14 cellular contexts compared by ENCODE assay signal in genomic region chr9:137256839-137257238, GRCh38. TPM values are rescaled to one million over a fixed set of nuclear protein-coding genes. Genes with fewer than 3 reads are reported as not detected.
DNase-seq lines count a peak whose midpoint lies in the region; ATAC-seq, FAIRE-seq and TF ChIP-seq lines count a peak whose summit lies in the region.
"Had no signal": no experiment of that assay in that cellular context is flagged by ENCODE, and none has a peak within 500 bp of the region (broad histone marks: within the 10 kb centered on the region; RNA-seq: fewer than 3 reads in every experiment).

No MANE protein-coding gene starts in this region.

- no peak overlapping the region for H2AFZ ChIP-seq in K562 (ENCODE audit: low read depth, low read length)

- TF ChIP-seq CTCF in NB4 (IDR thresholded peaks at IDR 0.05; ENCODE audit: low read depth, low read length) = no peak
- no peak for TF ChIP-seq CTCF in K562 (IDR thresholded peaks at IDR 0.05 in 2 of 3, conservative IDR thresholded peaks at IDR 0.05 in 1 of 3; ENCODE audit: insufficient read depth in 2 of 3, low read depth in 1 of 3, low read length in 3 of 3)
- TF ChIP-seq CTCF in nephron progenitor cell (IDR thresholded peaks at IDR 0.05) = no peak
- no peak for TF ChIP-seq CTCF in gastroesophageal sphincter (IDR thresholded peaks at IDR 0.05)

- peaks cover 18% of the 10 kb centered on the region for H3K4me1 ChIP-seq in CD8-positive, alpha-beta memory T cell (ENCODE audit: insufficient read depth, low read length)
- H3K4me1 ChIP-seq in K562 (replicated peaks in 1 of 2; ENCODE audit: control insufficient read depth in 2 of 2, insufficient read depth in 2 of 2, low read length in 2 of 2) (peaks cover 13 to 51% of the 10 kb centered on the region in 2 experiments), gastroesophageal sphincter (peaks cover 0 to 33% (median 19%) of the 10 kb centered on the region in 3 donors)

- H3K4me3 Mint-ChIP-seq in CD8-positive, alpha-beta memory T cell = peak overlapping the region; percentile 86 to 93 (median 88)
- H3K4me3 Mint-ChIP-seq in nephron progenitor cell = peak overlapping the region; percentile 85

- no peak for TF ChIP-seq RAD21 in K562 (CRISPR knock-in tag; conservative IDR thresholded peaks at IDR 0.05 in 1 of 2, IDR thresholded peaks at IDR 0.05 in 1 of 2)

- peaks cover 0 to 33% (median 2%) of the 10 kb centered on the region in 3 donors for H3K36me3 Mint-ChIP-seq in CD8-positive, alpha-beta memory T cell
- H3K36me3 Mint-ChIP-seq in nephron progenitor cell (ENCODE audit: low read depth) = peaks cover 23% of the 10 kb centered on the region

- peaks cover 39% of the 10 kb centered on the region for H3K79me2 ChIP-seq in K562 (ENCODE audit: control insufficient read depth, insufficient read depth, low read length)

- intact Hi-C loops in K562 (cut with micrococcal nuclease) = no loop called here

- 97% methylated on average over 10 of the region's 14 CpGs for WGBS in K562 (ENCODE audit: insufficient coverage, low coverage, missing lambda C conversion rate)
- 79% methylated on average over 6 of the region's 14 CpGs; no CpG with 5 or more reads in 1 of the 2 donors for WGBS in gastroesophageal sphincter (ENCODE audit: low coverage in 1 of 2), 2 donors

- POLR2A ChIA-PET in CD8-positive, alpha-beta memory T cell (lab: Charles Lee) = interaction anchor here (5.4 kb wide), 1 partner anchor 15 kb away, joined by 83 read pairs; the partner anchor contains the start of gene TUBB4B
- POLR2A ChIA-PET in K562 (lab: Yijun Ruan, JAX) = interaction anchor here (0.7 to 8.3 kb wide), 3 partner anchors 10 to 16 kb away, joined by 3 to 221 read pairs (median 4); partner anchors contain the start of gene TUBB4B

- H3K36me3 ChIP-seq in CD8-positive, alpha-beta memory T cell (ENCODE audit: insufficient read depth, low read length) = no peaks in the 10 kb centered on the region
- H3K36me3 ChIP-seq in K562 (ENCODE audit: control insufficient read depth, insufficient read depth, low read length) = peaks cover 34% of the 10 kb centered on the region
- peaks cover 0 to 41% of the 10 kb centered on the region in 2 donors for H3K36me3 ChIP-seq in gastroesophageal sphincter

- CTCF ChIA-PET in CD8-positive, alpha-beta memory T cell (lab: Charles Lee) = interaction anchor here (1.4 to 6.2 kb wide), 5 partner anchors 16 to 167 kb away, joined by 5 to 43 read pairs (median 7); partner anchors contain the start of genes EXD3, NOXA1 and TUBB4B
- CTCF ChIA-PET in K562 (lab: Yijun Ruan, JAX; ENCODE audit: low intra/inter-chr PET ratio) = no interaction called here

- H3K9me3 Mint-ChIP-seq in CD8-positive, alpha-beta memory T cell = no peaks in the 10 kb centered on the region
- peaks cover 5% of the 10 kb centered on the region for H3K9me3 Mint-ChIP-seq in nephron progenitor cell

- in situ Hi-C loops in K562 (cut with MboI) = no loop called here

- H3K4me3 ChIP-seq in CD8-positive, alpha-beta memory T cell (ENCODE audit: low read length) = no peak overlapping the region
- peak overlapping the region; percentile 85 for H3K4me3 ChIP-seq in NB4 (ENCODE audit: low read depth, low read length)
- no peak overlapping the region for H3K4me3 ChIP-seq in K562
- peak overlapping the region in 1 of 2 donors; percentile 90 for H3K4me3 ChIP-seq in gastroesophageal sphincter

- no TSS peak for BruUV-seq in K562 (replicated peaks; lab: Mats Ljungman, UMichigan)

- no peaks in the 10 kb centered on the region; the same call in 1 of the 2 replicates for H4K20me1 ChIP-seq in K562 (replicated peaks; ENCODE audit: control insufficient read depth, insufficient read depth, low read length)

- ATAC-seq in K562 = no peak
- ATAC-seq in gastroesophageal sphincter = no peak
- ATAC-seq: Right ventricle myocardium inferior had no signal

- no peaks in the 10 kb centered on the region for H3K9me3 ChIP-seq in CD8-positive, alpha-beta memory T cell (ENCODE audit: low read length)
- H3K9me3 ChIP-seq in K562 (replicated peaks; ENCODE audit: control insufficient read depth, insufficient read depth, low read depth, low read length) = no peaks in the 10 kb centered on the region
- no peaks in the 10 kb centered on the region for H3K9me3 ChIP-seq in gastroesophageal sphincter

- H3K27ac Mint-ChIP-seq in CD8-positive, alpha-beta memory T cell = peak overlapping the region in 3 of 8 donors; percentile 51 to 81 (median 61)
- no peak overlapping the region for H3K27ac Mint-ChIP-seq in nephron progenitor cell

- TF ChIP-seq EP300 in K562 (IDR thresholded peaks at IDR 0.05; ENCODE audit: low read length) = no peak
- TF ChIP-seq EP300 in gastroesophageal sphincter (IDR thresholded peaks at IDR 0.05) = no peak

- no peaks in the 10 kb centered on the region for H3K27me3 Mint-ChIP-seq in CD8-positive, alpha-beta memory T cell
- H3K27me3 Mint-ChIP-seq in nephron progenitor cell (ENCODE audit: low read depth, poor library complexity) = no peaks in the 10 kb centered on the region

- no peak overlapping the region for H3K27ac ChIP-seq in CD8-positive, alpha-beta memory T cell (ENCODE audit: low read depth, low read length)
- no peak overlapping the region for H3K27ac ChIP-seq in K562 (ENCODE audit: extremely low read depth, low read depth, low read length)
- H3K27ac ChIP-seq in gastroesophageal sphincter = no peak overlapping the region

- FAIRE-seq in K562 (lab: Jason Lieb, UNC) = no peak
- FAIRE-seq: GM19239 had no signal

- no peak for DNase-seq in CD8-positive, alpha-beta memory T cell
- DNase-seq in NB4 (ENCODE audit: low read depth) (no peak), K562 (ENCODE audit: extremely low read depth in 1 of 4, low spot score in 3 of 4) (no peak), nephron progenitor cell (no peak), activated gamma-delta T cell (lab: John Stamatoyannopoulos, UW) (no peak), cerebellar nuclear complex (lab: John Stamatoyannopoulos, UW) (no peak)
- DNase-seq in NK-92 treated with Interleukin-12 subunit alpha and Interleukin-12 subunit beta, amount 100 ng/mL, for 24 hours (lab: John Stamatoyannopoulos, UW) = no peak
- DNase-seq: effector CD4-positive, alpha-beta T cell; islet precursor cell; NCI-H2081 had no signal

- H3K4me1 Mint-ChIP-seq in CD8-positive, alpha-beta memory T cell = peaks cover 9 to 25% (median 16%) of the 10 kb centered on the region in 3 donors
- H3K4me1 Mint-ChIP-seq in nephron progenitor cell = peaks cover 27% of the 10 kb centered on the region

- H3K4me2 ChIP-seq in K562 (ENCODE audit: insufficient read depth, low read length) = 0 out of 2 replicates have a peak overlapping the region, but pooled peaks have one; percentile 97

- no peaks in the 10 kb centered on the region for H3K9me1 ChIP-seq in K562 (ENCODE audit: control insufficient read depth, insufficient read depth, low read length)

- no peaks in the 10 kb centered on the region for H3K27me3 ChIP-seq in CD8-positive, alpha-beta memory T cell (ENCODE audit: insufficient read depth, low read length, poor library complexity, severe bottlenecking)
- H3K27me3 ChIP-seq in K562 (ENCODE audit: control insufficient read depth in 2 of 2, insufficient read depth in 2 of 2, low read length in 2 of 2) = no peaks in the 10 kb centered on the region
- H3K27me3 ChIP-seq in gastroesophageal sphincter = no peaks in the 10 kb centered on the region

- peak overlapping the region in 1 of 2 experiments; percentile 95; a peak in 2 of 4 replicates for H3K9ac ChIP-seq in K562 (ENCODE audit: insufficient read depth in 1 of 2, low read depth in 2 of 2, low read length in 2 of 2)

- TF ChIP-seq POLR2A in NB4 (IDR thresholded peaks at IDR 0.05; ENCODE audit: extremely low read depth, insufficient read length) (no peak), K562 (conservative IDR thresholded peaks at IDR 0.05) (no peak), gastroesophageal sphincter (IDR thresholded peaks at IDR 0.05) (no peak)

RNA-seq across cellular contexts. Expression of gene NELFB, which starts 1.7 kb away (rescaled TPM):
- 10 to 100 TPM; 67.5 to 72.0 TPM for total RNA-seq in CD8-positive, alpha-beta memory T cell
- 34.8 TPM for polyA plus RNA-seq in CD8-positive, alpha-beta memory T cell
- total RNA-seq in K562 (2011; cell fraction: chromatin; rRNA removed; ENCODE audit: low replicate concordance) = 20.6 and 61.7 TPM in 2 replicates
- 48.5 and 57.8 TPM in 2 replicates for total RNA-seq in K562 (2011; cell fraction: nucleolus; rRNA removed)
- total RNA-seq in K562 (2011; cell fraction: nucleoplasm; rRNA removed) = 24.1 and 26.4 TPM in 2 replicates
- total RNA-seq in K562 (2014; rRNA removed) = 50.0 and 57.8 TPM in 2 replicates
- total RNA-seq in K562 (2014; rRNA removed; fragmentation: Illumina TruSeq; extraction: Trizol) = 13.8 and 17.6 TPM in 2 replicates
- total RNA-seq in K562 (2015; rRNA removed; fragmentation: Illumina TruSeq; extraction: Trizol) = 29.7 and 30.5 TPM in 2 replicates
- total RNA-seq in K562 (2021) = 81.2 and 84.0 TPM in 2 replicates
- polyA plus RNA-seq in K562 (2011; rRNA removed) = 38.3 and 49.6 TPM in 2 replicates
- 51.9 and 81.6 TPM in 2 replicates for polyA plus RNA-seq in K562 (2011; cell fraction: cytosol; rRNA removed)
- 55.4 and 66.0 TPM in 2 replicates for polyA plus RNA-seq in K562 (2011; cell fraction: nucleus; rRNA removed)
- 61.8 and 81.8 TPM in 2 replicates for polyA plus RNA-seq in K562 (2012)
- polyA plus RNA-seq in K562 (2014; fragmentation: Illumina TruSeq; extraction: Trizol) = 28.4 and 52.9 TPM in 2 replicates
- polyA plus RNA-seq in K562 (2014; fragmentation: Nextera tagmentation; extraction: Ambion mirVana) = under 1 TPM; 0.24 to 0.49 TPM
- polyA plus RNA-seq in K562 (2014; rRNA removed) = 56.2 and 57.1 TPM in 2 replicates
- polyA minus RNA-seq in K562 (2011; rRNA and poly(A)+ RNA removed) = 22.0 and 33.8 TPM in 2 replicates
- polyA minus RNA-seq in K562 (2011; cell fraction: cytosol; rRNA and poly(A)+ RNA removed) = 41.6 and 47.4 TPM in 2 replicates
- 11.4 and 18.9 TPM in 2 replicates for polyA minus RNA-seq in K562 (2011; cell fraction: nucleus; rRNA and poly(A)+ RNA removed)
- total RNA-seq in gastroesophageal sphincter = 10 to 100 TPM; 36.9 to 58.8 (median 45.2) TPM

RNA-seq across cellular contexts. Expression of gene STPG3, which starts 5.8 kb away (rescaled TPM):
- under 1 TPM; 0.27 to 0.28 TPM for total RNA-seq in CD8-positive, alpha-beta memory T cell
- not detected for polyA plus RNA-seq in CD8-positive, alpha-beta memory T cell
- total RNA-seq in K562 (2011; cell fraction: chromatin; rRNA removed; ENCODE audit: low replicate concordance) = not detected in 2 replicates
- total RNA-seq in K562 (2011; cell fraction: nucleolus; rRNA removed) = not detected in 2 replicates
- not detected in 2 replicates for total RNA-seq in K562 (2011; cell fraction: nucleoplasm; rRNA removed)
- total RNA-seq in K562 (2014; rRNA removed) = not detected in 2 replicates
- total RNA-seq in K562 (2014; rRNA removed; fragmentation: Illumina TruSeq; extraction: Trizol) = not detected in 2 replicates
- total RNA-seq in K562 (2015; rRNA removed; fragmentation: Illumina TruSeq; extraction: Trizol) = not detected in 2 replicates
- total RNA-seq in K562 (2021) = not detected in 2 replicates
- polyA plus RNA-seq in K562 (2011; rRNA removed) = not detected in 2 replicates
- not detected in 2 replicates for polyA plus RNA-seq in K562 (2011; cell fraction: cytosol; rRNA removed)
- polyA plus RNA-seq in K562 (2011; cell fraction: nucleus; rRNA removed) = not detected in 2 replicates
- polyA plus RNA-seq in K562 (2012) = 1.4 TPM in 2 replicates
- not detected in 2 replicates for polyA plus RNA-seq in K562 (2014; fragmentation: Illumina TruSeq; extraction: Trizol)
- not detected for polyA plus RNA-seq in K562 (2014; fragmentation: Nextera tagmentation; extraction: Ambion mirVana)
- not detected in 2 replicates for polyA plus RNA-seq in K562 (2014; rRNA removed)
- not detected in 2 replicates for polyA minus RNA-seq in K562 (2011; rRNA and poly(A)+ RNA removed)
- not detected in 2 replicates for polyA minus RNA-seq in K562 (2011; cell fraction: cytosol; rRNA and poly(A)+ RNA removed)
- polyA minus RNA-seq in K562 (2011; cell fraction: nucleus; rRNA and poly(A)+ RNA removed) = 0.44 TPM in 1 of 2 replicates, not detected in the other
- not detected for total RNA-seq in gastroesophageal sphincter
- total RNA-seq: pulmonary artery endothelial cell had no signal

RNA-seq across cellular contexts. Expression of gene TUBB4B, which starts 15.8 kb away (rescaled TPM):
- total RNA-seq in CD8-positive, alpha-beta memory T cell = 100 to 1,000 TPM; 322 to 331 TPM
- polyA plus RNA-seq in CD8-positive, alpha-beta memory T cell = 64.6 TPM
- total RNA-seq in K562 (2011; cell fraction: chromatin; rRNA removed; ENCODE audit: low replicate concordance) = 122 and 317 TPM in 2 replicates
- 269 and 300 TPM in 2 replicates for total RNA-seq in K562 (2011; cell fraction: nucleolus; rRNA removed)
- 142 and 195 TPM in 2 replicates for total RNA-seq in K562 (2011; cell fraction: nucleoplasm; rRNA removed)
- total RNA-seq in K562 (2014; rRNA removed) = 264 and 325 TPM in 2 replicates
- 86.3 and 117 TPM in 2 replicates for total RNA-seq in K562 (2014; rRNA removed; fragmentation: Illumina TruSeq; extraction: Trizol)
- total RNA-seq in K562 (2015; rRNA removed; fragmentation: Illumina TruSeq; extraction: Trizol) = 287 and 291 TPM in 2 replicates
- 425 and 437 TPM in 2 replicates for total RNA-seq in K562 (2021)
- polyA plus RNA-seq in K562 (2011; rRNA removed) = 268 and 271 TPM in 2 replicates
- polyA plus RNA-seq in K562 (2011; cell fraction: cytosol; rRNA removed) = 337 and 660 TPM in 2 replicates
- 333 and 371 TPM in 2 replicates for polyA plus RNA-seq in K562 (2011; cell fraction: nucleus; rRNA removed)
- polyA plus RNA-seq in K562 (2012) = 429 and 432 TPM in 2 replicates
- polyA plus RNA-seq in K562 (2014; fragmentation: Illumina TruSeq; extraction: Trizol) = 393 and 490 TPM in 2 replicates
- 10 to 100 TPM; 24.1 to 51.3 TPM for polyA plus RNA-seq in K562 (2014; fragmentation: Nextera tagmentation; extraction: Ambion mirVana)
- 426 and 443 TPM in 2 replicates for polyA plus RNA-seq in K562 (2014; rRNA removed)
- 130 and 204 TPM in 2 replicates for polyA minus RNA-seq in K562 (2011; rRNA and poly(A)+ RNA removed)
- polyA minus RNA-seq in K562 (2011; cell fraction: cytosol; rRNA and poly(A)+ RNA removed) = 222 and 247 TPM in 2 replicates
- polyA minus RNA-seq in K562 (2011; cell fraction: nucleus; rRNA and poly(A)+ RNA removed) = 108 and 161 TPM in 2 replicates
- 100 to 1,000 TPM; 220 to 488 (median 265) TPM for total RNA-seq in gastroesophageal sphincter

RNA-seq across cellular contexts. Expression of gene TOR4A, which starts 20.7 kb away (rescaled TPM):
- total RNA-seq in CD8-positive, alpha-beta memory T cell = 1 to 10 TPM; 3.3 to 3.9 TPM
- 1.8 TPM for polyA plus RNA-seq in CD8-positive, alpha-beta memory T cell
- 16.4 and 68.0 TPM in 2 replicates for total RNA-seq in K562 (2011; cell fraction: chromatin; rRNA removed; ENCODE audit: low replicate concordance)
- total RNA-seq in K562 (2011; cell fraction: nucleolus; rRNA removed) = 100 and 103 TPM in 2 replicates
- total RNA-seq in K562 (2011; cell fraction: nucleoplasm; rRNA removed) = 32.4 and 39.2 TPM in 2 replicates
- total RNA-seq in K562 (2014; rRNA removed) (38.5 and 46.9 TPM in 2 replicates), K562 (2014; rRNA removed; fragmentation: Illumina TruSeq; extraction: Trizol) (3.4 and 4.6 TPM in 2 replicates), K562 (2015; rRNA removed; fragmentation: Illumina TruSeq; extraction: Trizol) (14.8 and 16.4 TPM in 2 replicates), K562 (2021) (45.8 and 49.2 TPM in 2 replicates), gastroesophageal sphincter (1 to 10 TPM; 4.7 to 7.4 (median 6.9) TPM)
- polyA plus RNA-seq in K562 (2011; rRNA removed) (8.6 and 13.0 TPM in 2 replicates), K562 (2014; fragmentation: Illumina TruSeq; extraction: Trizol) (8.8 and 14.8 TPM in 2 replicates), K562 (2014; fragmentation: Nextera tagmentation; extraction: Ambion mirVana) (1 to 10 TPM; 3.9 to 7.0 TPM), K562 (2014; rRNA removed) (23.9 and 27.3 TPM in 2 replicates)
- polyA plus RNA-seq in K562 (2011; cell fraction: cytosol; rRNA removed) = 18.4 and 58.5 TPM in 2 replicates
- polyA plus RNA-seq in K562 (2011; cell fraction: nucleus; rRNA removed) = 14.8 and 30.5 TPM in 2 replicates
- 20.5 and 29.0 TPM in 2 replicates for polyA plus RNA-seq in K562 (2012)
- 2.8 and 4.9 TPM in 2 replicates for polyA minus RNA-seq in K562 (2011; rRNA and poly(A)+ RNA removed)
- 27.4 and 32.4 TPM in 2 replicates for polyA minus RNA-seq in K562 (2011; cell fraction: cytosol; rRNA and poly(A)+ RNA removed)
- 13.6 and 14.0 TPM in 2 replicates for polyA minus RNA-seq in K562 (2011; cell fraction: nucleus; rRNA and poly(A)+ RNA removed)

RNA-seq across cellular contexts. Expression of gene SLC34A3, which starts 26.1 kb away (rescaled TPM):
- total RNA-seq in CD8-positive, alpha-beta memory T cell = not detected
- not detected for polyA plus RNA-seq in CD8-positive, alpha-beta memory T cell
- total RNA-seq in K562 (2011; cell fraction: chromatin; rRNA removed; ENCODE audit: low replicate concordance) = not detected in 2 replicates
- total RNA-seq in K562 (2011; cell fraction: nucleolus; rRNA removed) = not detected in 2 replicates
- not detected in 2 replicates for total RNA-seq in K562 (2011; cell fraction: nucleoplasm; rRNA removed)
- not detected in 2 replicates for total RNA-seq in K562 (2014; rRNA removed)
- total RNA-seq in K562 (2014; rRNA removed; fragmentation: Illumina TruSeq; extraction: Trizol) = not detected in 2 replicates
- total RNA-seq in K562 (2015; rRNA removed; fragmentation: Illumina TruSeq; extraction: Trizol) = not detected in 2 replicates
- total RNA-seq in K562 (2021) = not detected in 2 replicates
- not detected in 2 replicates for polyA plus RNA-seq in K562 (2011; rRNA removed)
- polyA plus RNA-seq in K562 (2011; cell fraction: cytosol; rRNA removed) = 0.03 TPM in 1 of 2 replicates, not detected in the other
- polyA plus RNA-seq in K562 (2011; cell fraction: nucleus; rRNA removed) = not detected in 2 replicates
- 0.09 and 0.21 TPM in 2 replicates for polyA plus RNA-seq in K562 (2012)
- not detected in 2 replicates for polyA plus RNA-seq in K562 (2014; fragmentation: Illumina TruSeq; extraction: Trizol)
- polyA plus RNA-seq in K562 (2014; fragmentation: Nextera tagmentation; extraction: Ambion mirVana) = not detected
- polyA plus RNA-seq in K562 (2014; rRNA removed) = not detected in 2 replicates
- not detected in 2 replicates for polyA minus RNA-seq in K562 (2011; rRNA and poly(A)+ RNA removed)
- not detected in 2 replicates for polyA minus RNA-seq in K562 (2011; cell fraction: cytosol; rRNA and poly(A)+ RNA removed)
- polyA minus RNA-seq in K562 (2011; cell fraction: nucleus; rRNA and poly(A)+ RNA removed) = not detected in 2 replicates
- not detected for total RNA-seq in gastroesophageal sphincter
- total RNA-seq: pulmonary artery endothelial cell, Right ventricle myocardium inferior had no signal
